Comparison of ENCODE assay signal across 1 cellular context in genomic region chr3:158278187-158278586, GRCh38.
TF ChIP-seq lines count a peak whose summit lies in the region.

No MANE protein-coding gene starts in this region.

TF ChIP-seq in IMR-90, 13 proteins besides CTCF, POLR2A, EP300 and RAD21 (continued from another document):
- no peak for TF ChIP-seq ELK1 (IDR thresholded peaks at IDR 0.05; ENCODE audit: borderline replicate concordance, low read depth, low read length)
- no peak for TF ChIP-seq USF2 (IDR thresholded peaks at IDR 0.05; ENCODE audit: low read depth, low read length)
- no peak for TF ChIP-seq NFE2L2 (IDR thresholded peaks at IDR 0.05; ENCODE audit: low read depth, low read length)
- no peak for TF ChIP-seq BHLHE40 (IDR thresholded peaks at IDR 0.05; ENCODE audit: low read depth, low read length)
- no peak for TF ChIP-seq CHD1 (IDR thresholded peaks at IDR 0.05; ENCODE audit: low read depth, low read length)
- no peak for TF ChIP-seq RFX5 (IDR thresholded peaks at IDR 0.05; ENCODE audit: low read depth, low read length)
- TF ChIP-seq MAFK (IDR thresholded peaks at IDR 0.05; ENCODE audit: low read depth, low read length) = no peak
- no peak for TF ChIP-seq FOS (IDR thresholded peaks at IDR 0.05; ENCODE audit: low read depth, low read length)
- no peak for TF ChIP-seq MAZ (IDR thresholded peaks at IDR 0.05; ENCODE audit: borderline replicate concordance, low read depth, low read length)
